In the genomic region with DNA sequence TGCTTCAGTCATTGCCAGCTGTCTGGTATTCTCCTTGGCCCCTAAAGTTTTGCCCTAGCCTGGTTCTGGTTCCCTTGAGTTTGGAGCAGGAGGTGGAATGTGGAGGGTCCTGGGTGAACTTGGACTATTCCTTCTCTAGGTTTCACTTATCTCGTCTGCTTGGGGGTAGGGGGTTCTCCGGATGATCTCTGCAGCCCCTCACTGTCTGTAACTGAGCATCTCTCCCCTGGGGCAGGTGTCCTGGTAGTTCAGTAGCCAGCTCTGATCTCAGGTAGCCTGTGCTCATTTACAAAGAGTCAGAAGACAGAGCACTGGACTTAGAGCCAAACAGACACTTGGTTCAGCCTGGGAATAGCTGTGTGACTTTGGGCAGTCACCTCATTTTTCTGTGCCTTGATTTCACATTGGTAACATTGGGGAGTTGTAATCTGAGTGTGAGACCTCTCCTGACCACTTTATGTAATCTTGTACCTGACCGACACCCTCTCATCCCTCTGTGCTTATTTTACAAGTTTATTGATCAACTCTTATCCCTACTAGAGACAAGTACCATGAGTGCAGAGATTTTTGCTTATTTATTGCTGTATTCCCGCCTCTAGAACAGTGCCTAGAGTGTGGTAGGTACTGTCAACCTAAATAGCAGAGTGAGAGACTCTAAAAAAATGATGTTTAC, we compare ENCODE assay signal across 8 cellular contexts. TPM values are rescaled to one million over a fixed set of nuclear protein-coding genes. Genes with fewer than 3 reads are reported as not detected.
DNase-seq lines count a peak whose midpoint lies in the region; ATAC-seq and TF ChIP-seq lines count a peak whose summit lies in the region.

No MANE protein-coding gene starts in this region.

- TF ChIP-seq CTCF in CD14-positive monocyte (IDR thresholded peaks at IDR 0.05): no peak
- TF ChIP-seq CTCF in nephron progenitor cell (IDR thresholded peaks at IDR 0.05): no peak

- H3K9me3 Mint-ChIP-seq in CD14-positive monocyte: peaks cover 0 to 2% (median 0%) of the 10 kb centered on the region in 7 donors
- H3K9me3 Mint-ChIP-seq in nephron progenitor cell: no peaks in the 10 kb centered on the region

- peak overlapping the region; percentile 73; the same call in 1 of the 2 replicates for H2AFZ ChIP-seq in Karpas-422 (ENCODE audit: low read length)

- H3K27me3 ChIP-seq in Karpas-422 (ENCODE audit: low read length) (no peaks in the 10 kb centered on the region), duodenal mucosa (ENCODE audit: control insufficient read depth in 1 of 2, insufficient read depth in 2 of 2, low read length in 2 of 2) (no peaks in the 10 kb centered on the region)

- H3K27ac ChIP-seq in Karpas-422 (ENCODE audit: low read length) (peak overlapping the region; percentile 69), duodenal mucosa (ENCODE audit: low read depth, low read length) (no peak overlapping the region)

- H3K36me3 Mint-ChIP-seq in CD14-positive monocyte: peaks cover 4 to 5% of the 10 kb centered on the region in 2 donors
- peaks cover 14% of the 10 kb centered on the region for H3K36me3 Mint-ChIP-seq in nephron progenitor cell (ENCODE audit: low read depth)

- peaks cover 42% of the 10 kb centered on the region for H3K4me1 Mint-ChIP-seq in CD14-positive monocyte
- peaks cover 31% of the 10 kb centered on the region for H3K4me1 Mint-ChIP-seq in nephron progenitor cell

- H4K20me1 ChIP-seq in Karpas-422 (ENCODE audit: insufficient read depth, low read depth, low read length): no peaks in the 10 kb centered on the region

- ATAC-seq in HG03469 (IDR thresholded peaks at IDR 0.05; ENCODE audit: unreplicated experiment): no peak

- H3K9me2 ChIP-seq in Karpas-422 (replicated peaks; ENCODE audit: insufficient read depth, low read length): no peaks in the 10 kb centered on the region

- H3K27me3 Mint-ChIP-seq in CD14-positive monocyte (ENCODE audit: low read depth in 3 of 3): no peaks in the 10 kb centered on the region
- H3K27me3 Mint-ChIP-seq in nephron progenitor cell (ENCODE audit: low read depth, poor library complexity): peaks cover 7% of the 10 kb centered on the region

- peak overlapping the region; percentile 97 to 99 for H3K4me3 Mint-ChIP-seq in CD14-positive monocyte
- H3K4me3 Mint-ChIP-seq in nephron progenitor cell: peak overlapping the region; percentile 89

- 0 out of 2 replicates have a peak, but pooled peaks cover 4% of the 10 kb centered on the region for H3K36me3 ChIP-seq in Karpas-422 (ENCODE audit: insufficient read depth, low read length)
- no peaks in the 10 kb centered on the region for H3K36me3 ChIP-seq in duodenal mucosa (ENCODE audit: control insufficient read depth in 1 of 2, insufficient read depth in 2 of 2, low read length in 2 of 2)

- intact Hi-C loops in CD14-positive monocyte (cut with micrococcal nuclease): loop anchor here (2.0 to 5.0 kb wide), 5 partner anchors 20 to 54 kb away; no protein-coding TSS in a partner anchor

- H3K27ac Mint-ChIP-seq in CD14-positive monocyte (peak overlapping the region; percentile 98 to 99 (median 98)), nephron progenitor cell (peak overlapping the region; percentile 75)

- H3K79me2 ChIP-seq in Karpas-422 (ENCODE audit: low read length): peaks cover 50% of the 10 kb centered on the region

- peak overlapping the region; percentile 82 for H3K4me2 ChIP-seq in Karpas-422 (ENCODE audit: low read depth, low read length, poor library complexity, severe bottlenecking)

- H3K9ac ChIP-seq in Karpas-422 (ENCODE audit: low read length) (peak overlapping the region; percentile 81), duodenal mucosa (ENCODE audit: low read depth in 1 of 2, low read length in 2 of 2) (peak overlapping the region; percentile 93 to 94)

- peaks cover 30% of the 10 kb centered on the region for H3K4me1 ChIP-seq in Karpas-422 (ENCODE audit: low read length)
- H3K4me1 ChIP-seq in duodenal mucosa (ENCODE audit: control insufficient read depth in 1 of 2, insufficient read depth in 2 of 2, low read length in 2 of 2): peaks cover 21 to 23% of the 10 kb centered on the region in 2 donors

- H3K9me3 ChIP-seq in Karpas-422 (ENCODE audit: low read length): no peaks in the 10 kb centered on the region
- H3K9me3 ChIP-seq in duodenal mucosa (ENCODE audit: control insufficient read depth in 1 of 2, low read length in 2 of 2): no peaks in the 10 kb centered on the region

- DNase-seq in CD14-positive monocyte (ENCODE audit: low spot score) (no peak), Karpas-422 (no peak), nephron progenitor cell (no peak), SKM-1 (lab: John Stamatoyannopoulos, UW; ENCODE audit: unreplicated experiment) (no peak), DMS 273 (lab: John Stamatoyannopoulos, UW; ENCODE audit: unreplicated experiment) (no peak), NCI-H2171 treated with DMSO at 0.1 percent for 48 hours (lab: John Stamatoyannopoulos, UW) (no peak)

- peak overlapping the region; percentile 97 for H3K4me3 ChIP-seq in Karpas-422 (ENCODE audit: low read length)
- H3K4me3 ChIP-seq in duodenal mucosa (ENCODE audit: low read depth in 1 of 2, low read length in 2 of 2): peak overlapping the region; percentile 78 to 91

RNA-seq across cellular contexts. Expression of a gene that starts 0.8 kb away (rescaled TPM):
- 1 to 10 TPM; 2.1 to 2.4 TPM for polyA plus RNA-seq in CD14-positive monocyte
- 4.4 and 12.5 TPM in 2 replicates for total RNA-seq in Karpas-422 (2014; rRNA removed; shearing (Covaris generic); ENCODE audit: low replicate concordance)

RNA-seq across cellular contexts. Expression of a gene that starts 31.6 kb away (rescaled TPM):
- 10 to 100 TPM; 22.2 to 25.1 TPM for polyA plus RNA-seq in CD14-positive monocyte
- total RNA-seq in Karpas-422 (2014; rRNA removed; shearing (Covaris generic); ENCODE audit: low replicate concordance): 159 and 190 TPM in 2 replicates
